Comparison of ENCODE assay signal across 14 cellular contexts in the genomic region with DNA sequence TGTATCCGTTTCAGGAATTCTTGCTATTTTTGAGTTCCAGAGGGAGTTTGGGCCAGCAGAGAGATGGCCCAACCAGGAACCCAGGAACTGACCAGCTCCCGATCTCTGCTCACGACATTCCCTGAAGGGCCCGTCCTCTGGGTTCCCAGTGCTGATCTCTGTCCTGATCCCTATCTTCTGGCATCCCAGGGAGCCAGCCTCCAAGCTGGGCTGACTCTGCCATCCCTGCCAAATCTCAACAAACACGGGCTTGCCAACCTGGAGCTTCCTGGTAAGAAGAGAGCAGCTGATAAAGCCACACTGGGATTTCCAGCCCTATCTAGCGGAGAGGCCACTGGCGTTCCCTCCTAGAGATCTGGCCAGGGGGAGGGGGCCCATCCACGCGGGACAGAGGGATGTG. TPM values are rescaled to one million over a fixed set of nuclear protein-coding genes. Genes with fewer than 3 reads are reported as not detected.
"Had no signal": no experiment of that assay in that cellular context is flagged by ENCODE, and none has a peak within 500 bp of the region (broad histone marks: within the 10 kb centered on the region; RNA-seq: fewer than 3 reads in every experiment).

No MANE protein-coding gene starts in this region.

- H3K4me3 ChIP-seq: gastroesophageal sphincter, SK-N-MC, suprapubic skin had no signal

- H3K27me3 ChIP-seq: gastroesophageal sphincter, suprapubic skin had no signal

- ATAC-seq: activated CD8-positive, alpha-beta T cell treated with anti-CD3 and anti-CD28 coated beads for 36 hours; gastroesophageal sphincter; sciatic nerve; T-cell had no signal

- H3K9me3 Mint-ChIP-seq: activated CD8-positive, alpha-beta T cell treated with anti-CD3 and anti-CD28 coated beads for 36 hours; naive B cell; T-cell had no signal

- H3K27ac Mint-ChIP-seq: activated CD8-positive, alpha-beta T cell treated with anti-CD3 and anti-CD28 coated beads for 36 hours; T-cell had no signal

- H3K4me1 Mint-ChIP-seq: naive B cell, T-cell had no signal

- H3K36me3 Mint-ChIP-seq: naive B cell had no signal

- H3K4me3 Mint-ChIP-seq: activated CD8-positive, alpha-beta T cell treated with anti-CD3 and anti-CD28 coated beads for 36 hours; naive B cell; T-cell had no signal

- H3K27me3 Mint-ChIP-seq: activated CD8-positive, alpha-beta T cell treated with anti-CD3 and anti-CD28 coated beads for 36 hours had no signal

- H3K9me3 ChIP-seq: gastroesophageal sphincter, suprapubic skin had no signal

- H3K4me1 ChIP-seq: gastroesophageal sphincter, suprapubic skin had no signal

- DNase-seq: activated CD4-positive, alpha-beta T cell treated with anti-CD3 and anti-CD28 coated beads for 4 hours; activated CD8-positive, alpha-beta memory T cell treated with anti-CD3 and anti-CD28 coated beads, Interleukin-2, amount 50 U/mL, for 4 hours; activated CD8-positive, alpha-beta T cell treated with anti-CD3 and anti-CD28 coated beads for 36 hours; effector CD4-positive, alpha-beta T cell; hippocampal formation; naive B cell; stimulated activated CD4-positive, alpha-beta T cell treated with anti-CD3 and anti-CD28 coated beads, Interleukin-12 subunit alpha, Interleukin-12 subunit beta, amount 100 ng/mL, for 4 hours; stimulated activated naive CD4-positive, alpha-beta T cell; T-cell had no signal

- H3K27ac ChIP-seq: gastroesophageal sphincter, SK-N-MC, suprapubic skin, VCaP had no signal

RNA-seq across cellular contexts. Expression of a gene that starts 16.2 kb away (rescaled TPM):
- total RNA-seq: activated CD8-positive, alpha-beta T cell treated with anti-CD3 and anti-CD28 coated beads for 36 hours had no signal
